In the genomic region with DNA sequence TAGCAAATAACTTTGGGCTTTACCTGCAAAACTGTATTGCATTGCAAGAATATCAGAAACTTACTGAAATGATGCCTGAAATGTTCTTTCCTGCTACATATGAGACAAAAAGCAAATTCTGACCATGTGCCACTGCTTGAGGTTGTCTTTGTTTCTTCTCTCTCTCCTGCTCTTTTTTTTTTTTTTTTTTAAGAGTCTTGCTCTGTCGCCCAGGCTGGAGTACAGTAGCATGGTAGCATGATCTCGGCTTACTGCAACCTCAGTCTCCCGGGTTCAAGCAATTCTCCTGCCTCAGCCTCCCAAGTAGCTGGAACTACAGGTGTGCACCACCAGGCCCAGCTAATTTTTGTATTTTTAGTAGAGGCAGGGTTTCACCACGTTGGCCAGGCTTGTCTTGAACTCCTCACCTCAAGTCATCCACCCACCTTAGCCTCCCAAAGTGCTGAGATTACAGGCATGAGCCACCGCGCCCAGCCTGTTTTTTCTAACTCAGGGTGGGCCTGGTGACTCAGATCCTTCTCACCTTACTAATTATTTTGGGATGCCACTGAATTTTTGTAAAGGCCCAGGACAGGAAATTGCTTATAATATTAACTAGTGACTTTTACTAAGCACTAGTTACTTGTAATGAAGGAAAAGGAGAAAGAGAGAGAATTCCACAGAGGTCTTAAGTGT, we compare ENCODE assay signal across 1 cellular context.
TF ChIP-seq lines count a peak whose summit lies in the region.

No MANE protein-coding gene starts in this region.

TF ChIP-seq in A549, 52 proteins besides CTCF, POLR2A, EP300 and RAD21 (continued from another document):
- TF ChIP-seq, protein P1, sequence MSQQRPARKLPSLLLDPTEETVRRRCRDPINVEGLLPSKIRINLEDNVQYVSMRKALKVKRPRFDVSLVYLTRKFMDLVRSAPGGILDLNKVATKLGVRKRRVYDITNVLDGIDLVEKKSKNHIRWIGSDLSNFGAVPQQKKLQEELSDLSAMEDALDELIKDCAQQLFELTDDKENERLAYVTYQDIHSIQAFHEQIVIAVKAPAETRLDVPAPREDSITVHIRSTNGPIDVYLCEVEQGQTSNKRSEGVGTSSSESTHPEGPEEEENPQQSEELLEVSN (IDR thresholded peaks at IDR 0.05; ENCODE audit: borderline replicate concordance, low read depth): no peak
- TF ChIP-seq RCOR1 (IDR thresholded peaks at IDR 0.05; ENCODE audit: low read depth, low read length): no peak
- TF ChIP-seq MYC (IDR thresholded peaks at IDR 0.05; ENCODE audit: borderline replicate concordance, low read length): no peak
- TF ChIP-seq EHF (CRISPR knock-in tag; IDR thresholded peaks at IDR 0.05): no peak
- no peak for TF ChIP-seq PHF8 (IDR thresholded peaks at IDR 0.05; ENCODE audit: borderline replicate concordance, low read depth)
- TF ChIP-seq, protein P2, sequence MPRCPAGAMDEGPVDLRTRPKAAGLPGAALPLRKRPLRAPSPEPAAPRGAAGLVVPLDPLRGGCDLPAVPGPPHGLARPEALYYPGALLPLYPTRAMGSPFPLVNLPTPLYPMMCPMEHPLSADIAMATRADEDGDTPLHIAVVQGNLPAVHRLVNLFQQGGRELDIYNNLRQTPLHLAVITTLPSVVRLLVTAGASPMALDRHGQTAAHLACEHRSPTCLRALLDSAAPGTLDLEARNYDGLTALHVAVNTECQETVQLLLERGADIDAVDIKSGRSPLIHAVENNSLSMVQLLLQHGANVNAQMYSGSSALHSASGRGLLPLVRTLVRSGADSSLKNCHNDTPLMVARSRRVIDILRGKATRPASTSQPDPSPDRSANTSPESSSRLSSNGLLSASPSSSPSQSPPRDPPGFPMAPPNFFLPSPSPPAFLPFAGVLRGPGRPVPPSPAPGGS (IDR thresholded peaks at IDR 0.05): no peak
- TF ChIP-seq, protein P3, sequence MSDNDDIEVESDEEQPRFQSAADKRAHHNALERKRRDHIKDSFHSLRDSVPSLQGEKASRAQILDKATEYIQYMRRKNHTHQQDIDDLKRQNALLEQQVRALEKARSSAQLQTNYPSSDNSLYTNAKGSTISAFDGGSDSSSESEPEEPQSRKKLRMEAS (IDR thresholded peaks at IDR 0.05): no peak
- TF ChIP-seq, protein P4, sequence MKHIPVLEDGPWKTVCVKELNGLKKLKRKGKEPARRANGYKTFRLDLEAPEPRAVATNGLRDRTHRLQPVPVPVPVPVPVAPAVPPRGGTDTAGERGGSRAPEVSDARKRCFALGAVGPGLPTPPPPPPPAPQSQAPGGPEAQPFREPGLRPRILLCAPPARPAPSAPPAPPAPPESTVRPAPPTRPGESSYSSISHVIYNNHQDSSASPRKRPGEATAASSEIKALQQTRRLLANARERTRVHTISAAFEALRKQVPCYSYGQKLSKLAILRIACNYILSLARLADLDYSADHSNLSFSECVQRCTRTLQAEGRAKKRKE (CRISPR knock-in tag; IDR thresholded peaks at IDR 0.05; ENCODE audit: low read depth): no peak
- no peak for TF ChIP-seq HOXA7 (CRISPR knock-in tag; IDR thresholded peaks at IDR 0.05)
- TF ChIP-seq MAZ (IDR thresholded peaks at IDR 0.05; ENCODE audit: borderline replicate concordance, low read depth, low read length): no peak
- no peak for TF ChIP-seq RARB (CRISPR knock-in tag; IDR thresholded peaks at IDR 0.05)
- TF ChIP-seq ZFP36 (IDR thresholded peaks at IDR 0.05; ENCODE audit: borderline replicate concordance, partially characterized antibody): no peak
- TF ChIP-seq, protein P5, sequence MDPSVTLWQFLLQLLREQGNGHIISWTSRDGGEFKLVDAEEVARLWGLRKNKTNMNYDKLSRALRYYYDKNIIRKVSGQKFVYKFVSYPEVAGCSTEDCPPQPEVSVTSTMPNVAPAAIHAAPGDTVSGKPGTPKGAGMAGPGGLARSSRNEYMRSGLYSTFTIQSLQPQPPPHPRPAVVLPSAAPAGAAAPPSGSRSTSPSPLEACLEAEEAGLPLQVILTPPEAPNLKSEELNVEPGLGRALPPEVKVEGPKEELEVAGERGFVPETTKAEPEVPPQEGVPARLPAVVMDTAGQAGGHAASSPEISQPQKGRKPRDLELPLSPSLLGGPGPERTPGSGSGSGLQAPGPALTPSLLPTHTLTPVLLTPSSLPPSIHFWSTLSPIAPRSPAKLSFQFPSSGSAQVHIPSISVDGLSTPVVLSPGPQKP (IDR thresholded peaks at IDR 0.05; ENCODE audit: low read depth, low read length): no peak
- no peak for TF ChIP-seq RNF2 (IDR thresholded peaks at IDR 0.05; ENCODE audit: borderline replicate concordance, low read depth)
- TF ChIP-seq EHMT2 (IDR thresholded peaks at IDR 0.05; ENCODE audit: low read depth): no peak
- TF ChIP-seq ZC3H11A (IDR thresholded peaks at IDR 0.05): no peak
- no peak for TF ChIP-seq JUN (IDR thresholded peaks at IDR 0.05)
